7 cellular contexts compared by ENCODE assay signal in the genomic region with DNA sequence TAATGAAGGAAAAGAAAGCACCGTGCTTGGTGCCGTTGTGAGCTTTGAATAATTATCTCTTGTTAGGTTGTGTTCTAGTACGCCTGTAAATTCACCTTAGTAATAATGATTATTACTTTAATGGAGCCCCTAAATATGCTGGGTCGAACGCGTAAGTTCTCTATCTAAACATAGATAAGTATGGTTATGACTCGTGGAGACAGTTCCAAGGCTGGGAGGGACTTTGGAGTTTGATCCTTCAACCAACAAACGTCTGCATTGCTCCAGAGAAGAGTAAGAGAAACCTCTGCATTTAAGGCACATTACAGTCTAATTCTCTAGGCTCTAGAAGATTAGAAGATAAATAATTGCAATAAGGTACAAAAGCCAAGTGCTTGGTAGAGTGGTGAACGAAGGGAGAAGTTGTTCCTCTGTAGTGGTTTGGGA. TPM values are rescaled to one million over a fixed set of nuclear protein-coding genes. Genes with fewer than 3 reads are reported as not detected.
DNase-seq lines count a peak whose midpoint lies in the region; ATAC-seq and TF ChIP-seq lines count a peak whose summit lies in the region.

No MANE protein-coding gene starts in this region.

- POLR2A ChIA-PET in activated B cell treated with CpG ODN at 0.5 μM for 24 hours (lab: Charles Lee): interaction anchor here (1.3 to 3.5 kb wide), 6 partner anchors 21 to 172 kb away, joined by 3 to 25 read pairs (median 14); a partner anchor contains a TSS

- H3K27me3 Mint-ChIP-seq in activated B cell treated with CpG ODN at 0.5 μM for 24 hours: no peaks in the 10 kb centered on the region

- H3K36me3 ChIP-seq in heart left ventricle: peaks cover 0 to 26% (median 17%) of the 10 kb centered on the region in 9 donors

- intact Hi-C loops in activated B cell treated with CpG ODN at 0.5 μM for 24 hours (cut with micrococcal nuclease): loop anchor here (1.0 to 2.0 kb wide), 3 partner anchors 27 to 99 kb away; no protein-coding TSS in a partner anchor
- intact Hi-C loops in heart left ventricle (cut with DNase I): loop anchor here in 6 of 10 donors (1.0 to 5.0 kb wide), 3 partner anchors 50 to 84 kb away; a partner anchor contains a TSS

- H3K27ac Mint-ChIP-seq in activated B cell treated with CpG ODN at 0.5 μM for 24 hours: peak overlapping the region; percentile 96

- peaks cover 5% of the 10 kb centered on the region for H3K9me3 Mint-ChIP-seq in activated B cell treated with CpG ODN at 0.5 μM for 24 hours

- WGBS in heart left ventricle, 4 donors: 2 to 5% (median 3%) methylated on average over 9 of the region's 9 CpGs

- H3K27ac ChIP-seq in heart left ventricle: peak overlapping the region; percentile 77 to 96 (median 89)

- peaks cover 0 to 40% (median 26%) of the 10 kb centered on the region in 12 donors for H3K4me1 ChIP-seq in heart left ventricle

- H3K9me3 ChIP-seq in heart left ventricle: peaks cover 0 to 11% (median 0%) of the 10 kb centered on the region in 12 donors

- peak; percentile 6 for ATAC-seq in GM18498 (IDR thresholded peaks at IDR 0.05; ENCODE audit: unreplicated experiment)
- ATAC-seq in HG03135 (IDR thresholded peaks at IDR 0.05; ENCODE audit: unreplicated experiment): peak; percentile 7
- ATAC-seq in activated B cell treated with CpG ODN at 0.5 μM for 24 hours (ENCODE audit: low read depth): no peak
- ATAC-seq in heart left ventricle: peak in 1 of 4 donors; percentile 21

- no peak for TF ChIP-seq POLR2A in heart left ventricle (IDR thresholded peaks at IDR 0.05)

- H3K4me1 Mint-ChIP-seq in activated B cell treated with CpG ODN at 0.5 μM for 24 hours: peaks cover 46% of the 10 kb centered on the region

- CTCF ChIA-PET in activated B cell treated with CpG ODN at 0.5 μM for 24 hours (lab: Charles Lee): interaction anchor here (1.3 to 2.8 kb wide), 3 partner anchors 83 to 172 kb away, joined by 10 to 18 read pairs (median 11); a partner anchor contains a TSS

- H3K27me3 ChIP-seq in heart left ventricle: no peaks in the 10 kb centered on the region

- DNase-seq in activated B cell treated with CpG ODN at 0.5 μM for 24 hours (no peak), heart left ventricle (no peak), retina (peak; percentile 6), NCI-H1105 treated with DMSO at 0.1 percent for 48 hours (lab: John Stamatoyannopoulos, UW) (no peak), NCI-H1930 (lab: John Stamatoyannopoulos, UW) (no peak)

- peaks cover 43% of the 10 kb centered on the region for H3K36me3 Mint-ChIP-seq in activated B cell treated with CpG ODN at 0.5 μM for 24 hours (ENCODE audit: low read depth)

- no peak for TF ChIP-seq CTCF in activated B cell treated with CpG ODN at 0.5 μM for 24 hours (IDR thresholded peaks at IDR 0.05)
- no peak for TF ChIP-seq CTCF in heart left ventricle (IDR thresholded peaks at IDR 0.05)

- peak overlapping the region; percentile 99 for H3K4me3 Mint-ChIP-seq in activated B cell treated with CpG ODN at 0.5 μM for 24 hours

- peak overlapping the region; percentile 41 to 99 (median 83) for H3K4me3 ChIP-seq in heart left ventricle

RNA-seq across cellular contexts. Expression of a gene that starts 0.5 kb away (rescaled TPM):
- total RNA-seq in activated B cell treated with CpG ODN at 0.5 μM for 24 hours: 12.0 and 13.8 TPM in 2 replicates
- 10 to 100 TPM; 28.1 to 62.7 (median 55.3) TPM for total RNA-seq in heart left ventricle
- polyA plus RNA-seq in heart left ventricle: 100 to 1,000 TPM in 1 of 2 donors, 10 to 100 TPM in 1; 21.6 to 160 TPM

RNA-seq across cellular contexts. Expression of a gene that starts 0.7 kb away (rescaled TPM):
- 48.9 and 51.1 TPM in 2 replicates for total RNA-seq in activated B cell treated with CpG ODN at 0.5 μM for 24 hours
- 10 to 100 TPM; 14.0 to 33.4 (median 25.1) TPM for total RNA-seq in heart left ventricle
- polyA plus RNA-seq in heart left ventricle: 10 to 100 TPM; 21.3 to 35.8 TPM

RNA-seq across cellular contexts. Expression of a gene that starts 21.4 kb away (rescaled TPM):
- 0.20 and 0.27 TPM in 2 replicates for total RNA-seq in activated B cell treated with CpG ODN at 0.5 μM for 24 hours
- total RNA-seq in heart left ventricle: under 1 TPM in 3 of 9 donors, not detected in 6; 0.05 TPM
- polyA plus RNA-seq in heart left ventricle: not detected

RNA-seq across cellular contexts. Expression of a gene that starts 51.6 kb away (rescaled TPM):
- total RNA-seq in activated B cell treated with CpG ODN at 0.5 μM for 24 hours: 127 and 135 TPM in 2 replicates
- 10 to 100 TPM; 20.8 to 92.8 (median 40.7) TPM for total RNA-seq in heart left ventricle
- 10 to 100 TPM; 28.9 to 48.0 TPM for polyA plus RNA-seq in heart left ventricle
